ENCODE assay signal across 26 cellular contexts in genomic region chr3:197674741-197675567, GRCh38.
A peak's percentile ranks its signal among the peaks of the same experiment; 100 is the strongest.
DNase-seq lines count a peak whose midpoint lies in the region; ATAC-seq and TF ChIP-seq lines count a peak whose summit lies in the region.
"Had no signal": no experiment of that assay in that cellular context is flagged by ENCODE, and none has a peak within 500 bp of the region (broad histone marks: within the 10 kb centered on the region; RNA-seq: fewer than 3 reads in every experiment).

No MANE protein-coding gene starts in this region.

- peaks cover 29% of the 10 kb centered on the region for H3K36me3 ChIP-seq in SU-DHL-6 (ENCODE audit: low read length)
- H3K36me3 ChIP-seq in spleen: peaks cover 2 to 99% (median 45%) of the 10 kb centered on the region in 6 donors
- peaks cover 5% of the 10 kb centered on the region for H3K36me3 ChIP-seq in A673 (ENCODE audit: insufficient read depth, low read length, poor library complexity, severe bottlenecking)

- CTCF ChIA-PET in A673 (lab: Charles Lee): no interaction called here

- no peak for ATAC-seq in activated T-cell treated with anti-CD3 and anti-CD28 coated beads, Interleukin-2, amount 50 U/mL, for 4 hours
- ATAC-seq: foreskin keratinocyte, left lobe of liver, natural killer cell had no signal

- H3K9me3 Mint-ChIP-seq in activated T-cell treated with anti-CD3 and anti-CD28 coated beads, Interleukin-2, amount 50 U/mL, for 24 hours: no peaks in the 10 kb centered on the region
- no peaks in the 10 kb centered on the region for H3K9me3 Mint-ChIP-seq in activated T-cell treated with anti-CD3 and anti-CD28 coated beads, Interleukin-2, amount 50 U/mL, for 4 hours
- H3K9me3 Mint-ChIP-seq in activated CD4-positive, alpha-beta T cell treated with anti-CD3 and anti-CD28 coated beads, Interleukin-2, amount 10 ng/mL, durations not matched to agents 24 days and 14 days: no peaks in the 10 kb centered on the region
- H3K9me3 Mint-ChIP-seq: CD8-positive, alpha-beta memory T cell; natural killer cell had no signal

- 86 to 92% (median 91%) methylated on average over 29 of the region's 29 CpGs for WGBS in spleen, 5 donors

- H3K27me3 ChIP-seq in SU-DHL-6 (ENCODE audit: low read length) (no peaks in the 10 kb centered on the region), spleen (replicated peaks in 1 of 7) (no peaks in the 10 kb centered on the region), A673 (replicated peaks; ENCODE audit: insufficient read depth, low read depth, low read length, poor library complexity) (no peaks in the 10 kb centered on the region)
- H3K27me3 ChIP-seq: foreskin keratinocyte, right lobe of liver, SJSA1, upper lobe of left lung had no signal

- peak overlapping the region; percentile 14 for H3K27ac Mint-ChIP-seq in activated T-cell treated with anti-CD3 and anti-CD28 coated beads, Interleukin-2, amount 50 U/mL, for 24 hours
- H3K27ac Mint-ChIP-seq in activated CD4-positive, alpha-beta T cell treated with anti-CD3 and anti-CD28 coated beads, Interleukin-2, amount 10 ng/mL, durations not matched to agents 24 days and 14 days: no peak overlapping the region
- H3K27ac Mint-ChIP-seq: natural killer cell had no signal

- DNase-seq in activated T-cell treated with anti-CD3 and anti-CD28 coated beads, Interleukin-2, amount 50 U/mL, for 24 hours: no peak
- DNase-seq in activated T-cell treated with anti-CD3 and anti-CD28 coated beads, Interleukin-2, amount 50 U/mL, for 4 hours: no peak
- peak; percentile 56 for DNase-seq in germinal center (ENCODE audit: low spot score)
- DNase-seq in spleen: peak; percentile 80
- DNase-seq in A673 (ENCODE audit: low spot score): no peak
- no peak for DNase-seq in activated CD4-positive, alpha-beta T cell treated with anti-CD3 and anti-CD28 coated beads, Interleukin-2, amount 10 ng/mL, durations not matched to agents 24 days and 14 days
- DNase-seq in NCI-H774 (lab: John Stamatoyannopoulos, UW): no peak
- DNase-seq: activated CD4-positive, alpha-beta T cell treated with anti-CD3 and anti-CD28 coated beads for 4 hours; CD8-positive, alpha-beta memory T cell; effector CD4-positive, alpha-beta T cell; erythroblast; foreskin keratinocyte; Kasumi-1; MV-4-11; natural killer cell; NCI-H1694; NCI-H2171 treated with DMSO at 0.1 percent for 48 hours; NCI-H524 treated with DMSO at 0.1 percent for 48 hours; right lobe of liver; T-helper 2 cell had no signal

- H3K79me2 ChIP-seq in SU-DHL-6 (ENCODE audit: insufficient read depth, low read length): no peaks in the 10 kb centered on the region
- H3K79me2 ChIP-seq: parathyroid adenoma had no signal

- peak overlapping the region; percentile 39 for H3K4me2 ChIP-seq in SU-DHL-6 (ENCODE audit: low read depth, low read length, poor library complexity, severe bottlenecking)

- TF ChIP-seq CTCF in SU-DHL-6 (IDR thresholded peaks at IDR 0.05; ENCODE audit: insufficient read depth, low read length, poor library complexity, severe bottlenecking) (no peak), spleen (IDR thresholded peaks at IDR 0.05 in 8 of 11, conservative IDR thresholded peaks at IDR 0.05 in 3 of 11) (no peak), A673 (conservative IDR thresholded peaks at IDR 0.05; ENCODE audit: low read depth, low read length) (no peak)

- no peaks in the 10 kb centered on the region for H3K9me2 ChIP-seq in SU-DHL-6 (replicated peaks; ENCODE audit: insufficient read depth, low read length)

- H3F3A ChIP-seq in SU-DHL-6 (ENCODE audit: insufficient read depth): 0 out of 2 replicates have a peak, but pooled peaks cover 6% of the 10 kb centered on the region

- TF ChIP-seq POLR2A in spleen (IDR thresholded peaks at IDR 0.05): no peak

- no peak overlapping the region for H3K9ac ChIP-seq in SU-DHL-6 (ENCODE audit: low read length)
- H3K9ac ChIP-seq: parathyroid adenoma had no signal

- no peaks in the 10 kb centered on the region for H3K9me3 ChIP-seq in SU-DHL-6 (ENCODE audit: insufficient read depth, low read length)
- no peaks in the 10 kb centered on the region for H3K9me3 ChIP-seq in spleen
- H3K9me3 ChIP-seq in A673 (ENCODE audit: low read depth, low read length, poor library complexity, severe bottlenecking): no peaks in the 10 kb centered on the region
- H3K9me3 ChIP-seq: right lobe of liver, SJSA1, upper lobe of left lung had no signal

- H3K36me3 Mint-ChIP-seq in activated T-cell treated with anti-CD3 and anti-CD28 coated beads, Interleukin-2, amount 50 U/mL, for 24 hours (ENCODE audit: low read depth): peaks cover 63% of the 10 kb centered on the region
- H3K36me3 Mint-ChIP-seq in activated T-cell treated with anti-CD3 and anti-CD28 coated beads, Interleukin-2, amount 50 U/mL, for 4 hours (ENCODE audit: insufficient read depth): peaks cover 29% of the 10 kb centered on the region
- H3K36me3 Mint-ChIP-seq in activated CD4-positive, alpha-beta T cell treated with anti-CD3 and anti-CD28 coated beads, Interleukin-2, amount 10 ng/mL, durations not matched to agents 24 days and 14 days (ENCODE audit: low read depth): peaks cover 43% of the 10 kb centered on the region
- H3K36me3 Mint-ChIP-seq: natural killer cell had no signal

- no peaks in the 10 kb centered on the region for H3K27me3 Mint-ChIP-seq in activated T-cell treated with anti-CD3 and anti-CD28 coated beads, Interleukin-2, amount 50 U/mL, for 24 hours
- H3K27me3 Mint-ChIP-seq in activated T-cell treated with anti-CD3 and anti-CD28 coated beads, Interleukin-2, amount 50 U/mL, for 4 hours (ENCODE audit: low read depth): no peaks in the 10 kb centered on the region
- no peaks in the 10 kb centered on the region for H3K27me3 Mint-ChIP-seq in activated CD4-positive, alpha-beta T cell treated with anti-CD3 and anti-CD28 coated beads, Interleukin-2, amount 10 ng/mL, durations not matched to agents 24 days and 14 days

- intact Hi-C loops in spleen (cut with DNase I; ENCODE audit: low total_unique reads) (no loop called here), A673 (cut with micrococcal nuclease; ENCODE audit: unreplicated experiment) (no loop called here)
- intact Hi-C loops in activated CD4-positive, alpha-beta T cell treated with anti-CD3 and anti-CD28 coated beads, Interleukin-2, amount 10 ng/mL, durations not matched to agents 24 days and 14 days (cut with micrococcal nuclease): no loop called here

- H3K4me1 ChIP-seq in spleen (peaks cover 0 to 18% (median 13%) of the 10 kb centered on the region in 6 donors), A673 (ENCODE audit: insufficient read depth, low read length, poor library complexity, severe bottlenecking) (no peaks in the 10 kb centered on the region)
- H3K4me1 ChIP-seq: foreskin keratinocyte, parathyroid adenoma, right lobe of liver, SJSA1 had no signal

- no peak overlapping the region for H3K4me3 Mint-ChIP-seq in activated T-cell treated with anti-CD3 and anti-CD28 coated beads, Interleukin-2, amount 50 U/mL, for 24 hours
- no peak overlapping the region for H3K4me3 Mint-ChIP-seq in activated T-cell treated with anti-CD3 and anti-CD28 coated beads, Interleukin-2, amount 50 U/mL, for 4 hours
- no peak overlapping the region for H3K4me3 Mint-ChIP-seq in activated CD4-positive, alpha-beta T cell treated with anti-CD3 and anti-CD28 coated beads, Interleukin-2, amount 10 ng/mL, durations not matched to agents 24 days and 14 days
- H3K4me3 Mint-ChIP-seq: CD8-positive, alpha-beta memory T cell; natural killer cell had no signal

- POLR2A ChIA-PET in A673 (lab: Charles Lee; ENCODE audit: low non-redundant PET): interaction anchor here (0.6 kb wide), 1 partner anchor 76 kb away, joined by 3 read pairs; no protein-coding TSS in a partner anchor

- H3K4me1 Mint-ChIP-seq in activated T-cell treated with anti-CD3 and anti-CD28 coated beads, Interleukin-2, amount 50 U/mL, for 24 hours (ENCODE audit: low read depth): no peaks in the 10 kb centered on the region
- no peaks in the 10 kb centered on the region for H3K4me1 Mint-ChIP-seq in activated T-cell treated with anti-CD3 and anti-CD28 coated beads, Interleukin-2, amount 50 U/mL, for 4 hours (ENCODE audit: low read depth)
- no peaks in the 10 kb centered on the region for H3K4me1 Mint-ChIP-seq in activated CD4-positive, alpha-beta T cell treated with anti-CD3 and anti-CD28 coated beads, Interleukin-2, amount 10 ng/mL, durations not matched to agents 24 days and 14 days
- H3K4me1 Mint-ChIP-seq: CD8-positive, alpha-beta memory T cell had no signal

- no peak overlapping the region for H3K4me3 ChIP-seq in SU-DHL-6 (ENCODE audit: insufficient read depth, low read length, poor library complexity, severe bottlenecking)
- no peak overlapping the region for H3K4me3 ChIP-seq in spleen
- no peak overlapping the region for H3K4me3 ChIP-seq in A673 (ENCODE audit: low read depth, low read length, poor library complexity, severe bottlenecking)
- H3K4me3 ChIP-seq: right lobe of liver, SJSA1, upper lobe of left lung had no signal

- no peak overlapping the region for H2AFZ ChIP-seq in SU-DHL-6 (ENCODE audit: low read depth, low read length, severe bottlenecking)
- H2AFZ ChIP-seq: parathyroid adenoma had no signal

- peak overlapping the region; percentile 68 for H3K27ac ChIP-seq in SU-DHL-6 (ENCODE audit: low read depth, low read length)
- peak overlapping the region in 3 of 8 donors; percentile 7 to 54 (median 18) for H3K27ac ChIP-seq in spleen
- no peak overlapping the region for H3K27ac ChIP-seq in A673 (ENCODE audit: low read depth, low read length, poor library complexity, severe bottlenecking)
- H3K27ac ChIP-seq: 22Rv1, foreskin keratinocyte, parathyroid adenoma, right lobe of liver, SJSA1, upper lobe of left lung had no signal

- H4K20me1 ChIP-seq in SU-DHL-6 (ENCODE audit: low read depth, low read length): no peaks in the 10 kb centered on the region

- no TSS peak for BruUV-seq in A673 (replicated peaks; lab: Mats Ljungman, UMichigan)

Comparison
In these comparisons a context has a peak if more than half of its experiments do, and no peak if none do; other contexts are left out.
1. DNase-seq: peak in germinal center (single experiment) and spleen (single experiment); none in activated T-cell treated with anti-CD3 and anti-CD28 coated beads, Interleukin-2, amount 50 U/mL, for 24 hours (single experiment), activated T-cell treated with anti-CD3 and anti-CD28 coated beads, Interleukin-2, amount 50 U/mL, for 4 hours (single experiment), A673 (single experiment), activated CD4-positive, alpha-beta T cell treated with anti-CD3 and anti-CD28 coated beads, Interleukin-2, amount 10 ng/mL, durations not matched to agents 24 days and 14 days (single experiment) and NCI-H774 (single experiment).